In the genomic region with DNA sequence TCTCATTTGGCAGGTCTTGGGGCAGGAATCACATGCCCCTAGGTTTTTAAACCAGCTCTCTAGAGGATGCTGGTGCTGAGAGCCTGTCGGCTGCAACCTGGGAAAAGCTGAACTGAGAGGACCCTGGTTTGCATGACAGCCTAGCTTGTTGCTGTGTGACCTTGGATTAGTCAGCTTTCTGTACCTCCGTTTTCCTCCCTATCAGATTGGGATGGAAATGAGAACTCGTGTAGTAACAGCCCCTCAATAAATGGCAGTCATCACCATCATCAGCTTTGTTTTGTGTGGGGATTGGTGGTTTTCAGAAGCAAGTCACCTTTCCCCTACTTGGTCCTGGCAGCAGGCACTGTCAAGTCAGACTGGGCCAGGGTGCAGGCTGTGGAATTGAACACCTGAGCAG, we compare ENCODE assay signal across 11 cellular contexts.
DNase-seq lines count a peak whose midpoint lies in the region; ATAC-seq, FAIRE-seq and TF ChIP-seq lines count a peak whose summit lies in the region.
"Had no signal": no experiment of that assay in that cellular context is flagged by ENCODE, and none has a peak within 500 bp of the region (broad histone marks: within the 10 kb centered on the region; RNA-seq: fewer than 3 reads in every experiment).

No MANE protein-coding gene starts in this region.

- peak overlapping the region; percentile 49 for H3K27ac ChIP-seq in brain microvascular endothelial cell

- H3K4me3 ChIP-seq in brain microvascular endothelial cell (ENCODE audit: low read depth, low read length) = no peak overlapping the region

- peaks cover 15% of the 10 kb centered on the region for H3K36me3 ChIP-seq in brain microvascular endothelial cell (replicated peaks)

- DNase-seq in stimulated activated naive CD8-positive, alpha-beta T cell treated with anti-CD3 and anti-CD28 coated beads, Interleukin-15, Interleukin-2, amounts not matched to agents 100 U/mL and 50 U/mL, for 24 hours = no peak
- DNase-seq in brain microvascular endothelial cell (no peak), natural killer cell (no peak), GM19239 (ENCODE audit: insufficient read length, low spot score) (no peak), ecto neural progenitor cell (ENCODE audit: low spot score) (no peak), NOMO-1 treated with DMSO at 0.1 percent for 48 hours (lab: John Stamatoyannopoulos, UW; ENCODE audit: unreplicated experiment) (no peak)
- DNase-seq: activated CD8-positive, alpha-beta memory T cell treated with anti-CD3 and anti-CD28 coated beads, Interleukin-2, amount 50 U/mL, for 48 hours; NCI-H510A treated with DMSO at 0.1 percent for 48 hours had no signal

- in situ Hi-C loops in brain microvascular endothelial cell (cut with HindIII; ENCODE audit: low pct_ligation_motif_present, low sequenced_read_pairs) = no loop called here

- no peaks in the 10 kb centered on the region for H3K27me3 ChIP-seq in brain microvascular endothelial cell (replicated peaks)

- H3K4me3 Mint-ChIP-seq in stimulated activated naive CD8-positive, alpha-beta T cell treated with anti-CD3 and anti-CD28 coated beads, Interleukin-15, Interleukin-2, amounts not matched to agents 100 ng/mL and 50 ng/mL, for 24 hours = peak overlapping the region; percentile 49
- peak overlapping the region; percentile 41 for H3K4me3 Mint-ChIP-seq in natural killer cell

- no peak for FAIRE-seq in GM19239 (lab: Jason Lieb, UNC)
- FAIRE-seq: urothelium cell line had no signal

- no peaks in the 10 kb centered on the region for H3K9me3 Mint-ChIP-seq in stimulated activated naive CD8-positive, alpha-beta T cell treated with anti-CD3 and anti-CD28 coated beads, Interleukin-15, Interleukin-2, amounts not matched to agents 100 ng/mL and 50 ng/mL, for 24 hours
- no peaks in the 10 kb centered on the region for H3K9me3 Mint-ChIP-seq in natural killer cell

- H3K27me3 Mint-ChIP-seq in stimulated activated naive CD8-positive, alpha-beta T cell treated with anti-CD3 and anti-CD28 coated beads, Interleukin-15, Interleukin-2, amounts not matched to agents 100 ng/mL and 50 ng/mL, for 24 hours = no peaks in the 10 kb centered on the region
- H3K27me3 Mint-ChIP-seq in natural killer cell (ENCODE audit: low read depth in 2 of 2) = no peaks in the 10 kb centered on the region

- TF ChIP-seq CTCF in brain microvascular endothelial cell (IDR thresholded peaks at IDR 0.05; ENCODE audit: low read depth, low read length, missing control alignments) = no peak
- TF ChIP-seq CTCF in natural killer cell (IDR thresholded peaks at IDR 0.05) = no peak

- H3K4me1 Mint-ChIP-seq in stimulated activated naive CD8-positive, alpha-beta T cell treated with anti-CD3 and anti-CD28 coated beads, Interleukin-15, Interleukin-2, amounts not matched to agents 100 ng/mL and 50 ng/mL, for 24 hours (ENCODE audit: low read depth) = peaks cover 83% of the 10 kb centered on the region
- peaks cover 69% of the 10 kb centered on the region in 2 donors for H3K4me1 Mint-ChIP-seq in natural killer cell

- peaks cover 3% of the 10 kb centered on the region for H3K36me3 Mint-ChIP-seq in stimulated activated naive CD8-positive, alpha-beta T cell treated with anti-CD3 and anti-CD28 coated beads, Interleukin-15, Interleukin-2, amounts not matched to agents 100 ng/mL and 50 ng/mL, for 24 hours (ENCODE audit: low read depth)
- H3K36me3 Mint-ChIP-seq in natural killer cell = no peaks in the 10 kb centered on the region

- H3K27ac Mint-ChIP-seq in stimulated activated naive CD8-positive, alpha-beta T cell treated with anti-CD3 and anti-CD28 coated beads, Interleukin-15, Interleukin-2, amounts not matched to agents 100 ng/mL and 50 ng/mL, for 24 hours = peak overlapping the region; percentile 55
- H3K27ac Mint-ChIP-seq in natural killer cell = peak overlapping the region; percentile 73 to 80

- intact Hi-C loops in natural killer cell (cut with micrococcal nuclease) = loop anchor here (10.0 kb wide), 1 partner anchor 1059 kb away; the partner anchor contains the start of genes BLCAP and NNAT

- ATAC-seq in stimulated activated naive CD8-positive, alpha-beta T cell treated with anti-CD3 and anti-CD28 coated beads, Interleukin-15, Interleukin-2, amounts not matched to agents 100 U/mL and 50 U/mL, for 24 hours = no peak
- ATAC-seq in natural killer cell = no peak
- ATAC-seq in HG03135 (IDR thresholded peaks at IDR 0.05; ENCODE audit: unreplicated experiment) = no peak
